ENCODE assay signal across 1 cellular context in the genomic region with DNA sequence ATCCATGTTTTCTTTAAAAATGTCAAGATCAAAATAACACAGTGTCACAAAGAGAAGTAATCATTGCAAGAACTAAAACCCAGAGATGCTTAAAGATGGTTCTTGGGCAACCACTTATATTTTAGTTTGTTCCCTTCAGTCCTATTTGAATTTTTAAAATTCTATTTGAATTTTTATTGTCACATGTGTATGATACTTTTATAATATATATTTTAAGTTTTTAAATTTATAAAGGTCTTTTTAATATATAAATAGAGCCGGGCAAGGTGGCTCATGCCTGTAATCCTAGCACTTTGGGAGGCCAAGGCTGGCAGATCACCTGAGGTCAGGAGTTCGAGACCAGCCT.
TF ChIP-seq lines count a peak whose summit lies in the region.

No MANE protein-coding gene starts in this region.

TF ChIP-seq in K562, 482 proteins besides CTCF, POLR2A, EP300 and RAD21 (continued from another document):
- TF ChIP-seq, protein P1, sequence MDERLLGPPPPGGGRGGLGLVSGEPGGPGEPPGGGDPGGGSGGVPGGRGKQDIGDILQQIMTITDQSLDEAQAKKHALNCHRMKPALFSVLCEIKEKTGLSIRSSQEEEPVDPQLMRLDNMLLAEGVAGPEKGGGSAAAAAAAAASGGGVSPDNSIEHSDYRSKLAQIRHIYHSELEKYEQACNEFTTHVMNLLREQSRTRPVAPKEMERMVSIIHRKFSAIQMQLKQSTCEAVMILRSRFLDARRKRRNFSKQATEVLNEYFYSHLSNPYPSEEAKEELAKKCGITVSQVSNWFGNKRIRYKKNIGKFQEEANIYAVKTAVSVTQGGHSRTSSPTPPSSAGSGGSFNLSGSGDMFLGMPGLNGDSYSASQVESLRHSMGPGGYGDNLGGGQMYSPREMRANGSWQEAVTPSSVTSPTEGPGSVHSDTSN (CRISPR knock-in tag; IDR thresholded peaks at IDR 0.05; ENCODE audit: low read depth) = no peak
- TF ChIP-seq, protein P1 (tag; conservative IDR thresholded peaks at IDR 0.05; ENCODE audit: low read depth) = peak; percentile 88; the same call in 1 of the 2 replicates
